Comparison of ENCODE assay signal across 10 cellular contexts in the genomic region with DNA sequence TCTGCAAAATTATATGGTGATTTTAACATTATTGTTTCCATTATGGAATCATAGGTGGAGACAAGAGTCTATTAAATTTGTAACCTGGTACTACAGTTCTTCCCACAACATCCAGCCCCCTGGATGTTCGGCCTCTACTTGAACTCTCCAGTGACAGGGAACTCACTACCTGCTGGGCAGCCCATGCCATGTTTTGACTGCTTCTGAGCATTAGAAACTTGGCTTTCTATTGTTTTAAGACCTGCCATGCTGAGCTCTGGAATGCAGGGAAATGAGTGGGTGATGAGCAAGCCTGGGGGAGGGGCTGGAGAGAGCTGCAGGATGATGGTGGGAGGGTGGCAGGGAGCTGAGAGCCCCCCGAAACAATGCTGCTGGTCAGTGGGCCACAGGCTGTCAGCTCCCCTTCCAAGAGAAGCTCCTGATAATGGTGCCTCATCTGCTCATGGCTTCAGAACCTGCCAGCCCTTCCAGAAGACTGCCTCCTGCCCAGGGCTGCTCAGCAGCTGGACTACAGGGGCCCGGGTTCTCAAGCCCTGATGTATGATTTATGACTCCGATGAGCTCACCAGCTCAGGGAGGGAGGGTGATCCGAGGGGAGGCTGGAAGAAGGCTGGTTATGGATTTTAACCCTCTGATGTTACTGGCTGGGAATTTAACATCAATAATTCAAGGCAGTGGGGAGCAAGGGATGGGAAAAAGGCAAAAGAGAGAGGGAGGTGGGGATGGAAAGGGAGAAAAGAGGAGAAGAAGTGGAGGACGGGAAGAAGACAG.
DNase-seq lines count a peak whose midpoint lies in the region; ATAC-seq and TF ChIP-seq lines count a peak whose summit lies in the region.
"Had no signal": no experiment of that assay in that cellular context is flagged by ENCODE, and none has a peak within 500 bp of the region (broad histone marks: within the 10 kb centered on the region; RNA-seq: fewer than 3 reads in every experiment).

No MANE protein-coding gene starts in this region.

- H3K27me3 Mint-ChIP-seq in neural progenitor cell (ENCODE audit: insufficient read depth, low read depth), result peaks cover 4% of the 10 kb centered on the region

- H3K27me3 ChIP-seq in neural progenitor cell, result no peaks in the 10 kb centered on the region
- no peaks in the 10 kb centered on the region for H3K27me3 ChIP-seq in tibial artery

- H3K79me2 ChIP-seq in neural progenitor cell (ENCODE audit: low read depth), result no peaks in the 10 kb centered on the region

- TF ChIP-seq CTCF in choroid plexus epithelial cell (conservative IDR thresholded peaks at IDR 0.05; ENCODE audit: low read depth, low read length) (no peak), neural progenitor cell (IDR thresholded peaks at IDR 0.05) (no peak), tibial artery (IDR thresholded peaks at IDR 0.05) (no peak)

- H3K27ac ChIP-seq in neural progenitor cell (no peak overlapping the region), tibial artery (no peak overlapping the region)

- H3K27ac Mint-ChIP-seq in neural progenitor cell, result peak overlapping the region; percentile 50

- peaks cover 31% of the 10 kb centered on the region for H3K4me1 Mint-ChIP-seq in neural progenitor cell

- ATAC-seq in GM21737 (IDR thresholded peaks at IDR 0.05; ENCODE audit: unreplicated experiment) (no peak), GM19351 (IDR thresholded peaks at IDR 0.05; ENCODE audit: unreplicated experiment) (no peak)

- no peaks in the 10 kb centered on the region for H3K36me3 ChIP-seq in neural progenitor cell
- no peaks in the 10 kb centered on the region for H3K36me3 ChIP-seq in tibial artery

- DNase-seq in EH (ENCODE audit: low read depth) (peak; percentile 88), NCI-H446 treated with DMSO at 0.1 percent for 48 hours (lab: John Stamatoyannopoulos, UW) (peak; percentile 89), choroid plexus epithelial cell (ENCODE audit: low read depth) (peak; percentile 72), neural progenitor cell (ENCODE audit: low spot score) (no peak), RPMI8226 (no peak), tibial artery (no peak)
- DNase-seq: activated T-cell treated with anti-CD3 and anti-CD28 coated beads for 4 hours, NCI-H748 treated with DMSO at 0.1 percent for 48 hours had no signal

- H3K9me3 ChIP-seq in neural progenitor cell (ENCODE audit: low read depth) (no peaks in the 10 kb centered on the region), tibial artery (no peaks in the 10 kb centered on the region)

- no peak overlapping the region for H3K4me3 ChIP-seq in choroid plexus epithelial cell (ENCODE audit: low read depth, low read length)
- H3K4me3 ChIP-seq in neural progenitor cell, result no peak overlapping the region
- no peak overlapping the region for H3K4me3 ChIP-seq in tibial artery

- H3F3A ChIP-seq in neural progenitor cell (ENCODE audit: low read depth), result no peaks in the 10 kb centered on the region

- no peak overlapping the region for H2AFZ ChIP-seq in neural progenitor cell (replicated peaks)

- H3K9ac ChIP-seq in neural progenitor cell, result no peak overlapping the region

- no peaks in the 10 kb centered on the region for H3K36me3 Mint-ChIP-seq in neural progenitor cell

- no peak overlapping the region for H3K4me3 Mint-ChIP-seq in neural progenitor cell

- no peak overlapping the region for H3K4me2 ChIP-seq in neural progenitor cell

- no peaks in the 10 kb centered on the region for H4K20me1 ChIP-seq in neural progenitor cell (ENCODE audit: low read depth)

- no peaks in the 10 kb centered on the region for H3K9me3 Mint-ChIP-seq in neural progenitor cell

- H3K4me1 ChIP-seq in neural progenitor cell, result no peaks in the 10 kb centered on the region
- H3K4me1 ChIP-seq in tibial artery, result peaks cover 0 to 21% (median 4%) of the 10 kb centered on the region in 4 donors

- intact Hi-C loops in tibial artery (cut with DNase I; ENCODE audit: low total_unique reads), result no loop called here

Comparison
In these comparisons a context has a peak if more than half of its experiments do, and no peak if none do; other contexts are left out.
1. DNase-seq: peak in EH (single experiment), NCI-H446 treated with DMSO at 0.1 percent for 48 hours (single experiment) and choroid plexus epithelial cell (single experiment); none in neural progenitor cell (single experiment), RPMI8226 (single experiment) and tibial artery (0 of 2).